Comparison of ENCODE assay signal across 9 cellular contexts in the genomic region with DNA sequence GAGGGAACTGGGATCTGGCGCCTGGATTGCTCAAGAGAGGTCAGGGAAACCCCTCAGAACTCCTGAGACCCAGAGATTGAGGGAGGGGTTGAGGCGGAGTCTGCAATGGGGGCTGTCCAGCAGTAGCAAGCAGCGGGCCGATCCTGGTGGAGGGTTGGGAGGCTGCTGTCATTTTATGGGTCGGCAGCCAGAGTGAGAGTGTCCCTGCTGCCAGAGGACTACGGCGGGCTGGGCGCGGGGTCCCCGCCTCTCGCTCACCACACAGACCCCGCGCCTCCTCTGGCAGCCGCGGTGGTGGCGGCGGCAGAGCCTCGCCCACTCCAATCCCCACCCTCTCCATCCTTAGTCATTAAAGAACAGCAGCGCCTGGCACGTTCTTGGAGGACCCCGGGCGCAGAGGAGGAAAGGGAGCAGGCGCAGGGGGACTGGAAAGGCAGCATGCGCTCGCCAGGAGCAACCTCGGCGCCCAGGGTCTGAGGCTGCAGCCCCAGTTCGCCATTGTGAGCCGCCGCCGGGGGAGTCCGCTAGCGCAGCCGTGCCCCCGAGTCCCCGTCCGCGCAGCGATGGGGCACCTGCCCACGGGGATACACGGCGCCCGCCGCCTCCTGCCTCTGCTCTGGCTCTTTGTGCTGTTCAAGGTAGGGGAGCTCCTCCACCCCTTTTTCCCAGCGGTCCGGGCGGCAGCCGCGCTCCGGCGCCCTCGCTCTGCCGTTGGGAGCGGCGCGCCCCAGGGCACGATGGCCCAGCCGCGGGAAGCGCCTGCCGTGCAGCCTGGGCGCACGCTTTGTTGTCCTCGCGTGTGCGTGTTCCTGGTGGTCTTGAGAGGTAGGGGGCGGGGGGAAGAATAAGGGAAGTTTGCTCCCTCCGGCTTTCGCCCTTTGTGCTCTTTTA. TPM values are rescaled to one million over a fixed set of nuclear protein-coding genes. Genes with fewer than 3 reads are reported as not detected.
A peak's percentile ranks its signal among the peaks of the same experiment; 100 is the strongest.
DNase-seq lines count a peak whose midpoint lies in the region; ATAC-seq, FAIRE-seq and TF ChIP-seq lines count a peak whose summit lies in the region.
"Had no signal": no experiment of that assay in that cellular context is flagged by ENCODE, and none has a peak within 500 bp of the region (broad histone marks: within the 10 kb centered on the region; RNA-seq: fewer than 3 reads in every experiment).

Gene PTPRO (plus strand): TSS at position 345 of the 891 bp plus-strand sequence.

- DNase-seq in D721Med (ENCODE audit: insufficient read length, low spot score) (peak; percentile 19), NCI-H1417 treated with DMSO at 0.1 percent for 48 hours (lab: John Stamatoyannopoulos, UW) (peak; percentile 71), mucosa of descending colon (no peak), GOT3 (lab: John Stamatoyannopoulos, UW) (no peak), pons (ENCODE audit: low spot score) (no peak), immature natural killer cell (no peak)
- DNase-seq in activated CD4-positive, CD25-positive, alpha-beta regulatory T cell treated with anti-CD3 and anti-CD28 coated beads, Interleukin-2, amount 50 U/mL, for 72 hours: no peak

- H3K4me3 ChIP-seq in mucosa of descending colon: no peak within 1 kb of the TSS

- intact Hi-C loops in mucosa of descending colon (cut with DNase I, micrococcal nuclease): no loop called here

- no peaks in the 10 kb centered on the region for H3K36me3 ChIP-seq in mucosa of descending colon (ENCODE audit: low read depth)

- H3K36me3 Mint-ChIP-seq in immature natural killer cell: no peaks in the 10 kb centered on the region

- peaks cover 0 to 2% (median 0%) of the 10 kb centered on the region in 6 donors for H3K9me3 Mint-ChIP-seq in immature natural killer cell

- no peak for FAIRE-seq in D721Med (lab: Jason Lieb, UNC)
- FAIRE-seq: endometrium had no signal

- ATAC-seq in mucosa of descending colon: peak; percentile 52

- H3K27ac ChIP-seq in cingulate gyrus (ENCODE audit: low read depth, low read length): peak within 1 kb of the TSS; percentile 73

- H3K27ac Mint-ChIP-seq in immature natural killer cell: no peak within 1 kb of the TSS

- H3K9me3 ChIP-seq in mucosa of descending colon: no peaks in the 10 kb centered on the region

- no peaks in the 10 kb centered on the region for H3K4me1 ChIP-seq in mucosa of descending colon (ENCODE audit: low read depth)

- H3K4me1 Mint-ChIP-seq in immature natural killer cell: no peaks in the 10 kb centered on the region

- peaks cover 4 to 15% (median 6%) of the 10 kb centered on the region in 3 donors for H3K27me3 Mint-ChIP-seq in immature natural killer cell (ENCODE audit: low read depth in 3 of 3)

- H3K4me3 Mint-ChIP-seq in immature natural killer cell: no peak within 1 kb of the TSS

- TF ChIP-seq CTCF in D721Med (IDR thresholded peaks at IDR 0.05; ENCODE audit: insufficient read depth, missing control alignments): no peak
- TF ChIP-seq CTCF in mucosa of descending colon (IDR thresholded peaks at IDR 0.05): no peak

RNA-seq across cellular contexts. Expression of gene PTPRO, which starts in this region (rescaled TPM):
- total RNA-seq in mucosa of descending colon: 10 to 100 TPM; 11.0 to 39.9 (median 21.9) TPM
- polyA plus RNA-seq in immature natural killer cell: under 1 TPM in 1 of 3 donors, not detected in 2; 0.22 TPM

Comparison
In these comparisons a context has a peak if more than half of its experiments do, and no peak if none do; other contexts are left out.
1. DNase-seq: peak in D721Med (single experiment) and NCI-H1417 treated with DMSO at 0.1 percent for 48 hours (single experiment); none in mucosa of descending colon (0 of 3), GOT3 (single experiment), activated CD4-positive, CD25-positive, alpha-beta regulatory T cell treated with anti-CD3 and anti-CD28 coated beads, Interleukin-2, amount 50 U/mL, for 72 hours (single experiment), pons (single experiment) and immature natural killer cell (0 of 3).